Comparison of ENCODE assay signal across 30 cellular contexts in genomic region chr18:79695269-79695668, GRCh38. TPM values are rescaled to one million over a fixed set of nuclear protein-coding genes. Genes with fewer than 3 reads are reported as not detected.
DNase-seq lines count a peak whose midpoint lies in the region; TF ChIP-seq lines count a peak whose summit lies in the region.
"Had no signal": no experiment of that assay in that cellular context is flagged by ENCODE, and none has a peak within 500 bp of the region (broad histone marks: within the 10 kb centered on the region; RNA-seq: fewer than 3 reads in every experiment).

No MANE protein-coding gene starts in this region.

- WGBS in GM23248 (ENCODE audit: low coverage in 1 of 2, low lambda C conversion rate in 2 of 2, missing lambda C conversion rate in 2 of 2), 2 experiments, result 91 to 97% methylated on average over 13 of the region's 13 CpGs

- peaks cover 23% of the 10 kb centered on the region for H3K36me3 Mint-ChIP-seq in nephron progenitor cell (ENCODE audit: low read depth)

- no peaks in the 10 kb centered on the region for H3K9me3 ChIP-seq in BLaER1
- H3K9me3 ChIP-seq in GM23248 (ENCODE audit: low read depth), result no peaks in the 10 kb centered on the region
- H3K9me3 ChIP-seq: esophagus squamous epithelium, left ventricle myocardium inferior, MG63, SK-N-SH, upper lobe of left lung had no signal

- peaks cover 95% of the 10 kb centered on the region for H4K20me1 ChIP-seq in BLaER1
- no peaks in the 10 kb centered on the region for H4K20me1 ChIP-seq in GM23248 (ENCODE audit: insufficient read depth)

- H3F3A ChIP-seq in GM23248 (ENCODE audit: insufficient read depth), result no peaks in the 10 kb centered on the region

- H3K9ac ChIP-seq in BLaER1, result peak overlapping the region; percentile 11; the same call in 1 of the 2 replicates
- H3K9ac ChIP-seq in GM23248, result no peak overlapping the region
- H3K9ac ChIP-seq: SK-N-SH had no signal

- peak overlapping the region; percentile 68 for H3K4me2 ChIP-seq in BLaER1
- H3K4me2 ChIP-seq in GM23248 (ENCODE audit: unreplicated experiment), result no peak overlapping the region
- H3K4me2 ChIP-seq: SK-N-SH had no signal

- H3K36me3 ChIP-seq in BLaER1 (peaks cover 50% of the 10 kb centered on the region), GM23248 (ENCODE audit: low read depth) (no peaks in the 10 kb centered on the region; the same call in 1 of the 2 replicates)

- H3K27me3 Mint-ChIP-seq in nephron progenitor cell (ENCODE audit: low read depth, poor library complexity), result no peaks in the 10 kb centered on the region
- H3K27me3 Mint-ChIP-seq: activated naive CD4-positive, alpha-beta T cell treated with anti-CD3 and anti-CD28 coated beads, Interleukin-2, amount 10 ng/mL, durations not matched to agents 7 days and 5 days; naive thymus-derived CD8-positive, alpha-beta T cell had no signal

- H3K4me3 Mint-ChIP-seq in nephron progenitor cell, result no peak overlapping the region
- H3K4me3 Mint-ChIP-seq: activated naive CD4-positive, alpha-beta T cell treated with anti-CD3 and anti-CD28 coated beads, Interleukin-2, amount 10 ng/mL, durations not matched to agents 7 days and 5 days had no signal

- H3K9me2 ChIP-seq in GM23248 (ENCODE audit: insufficient read depth), result no peaks in the 10 kb centered on the region
- H3K9me2 ChIP-seq: SK-N-SH had no signal

- H3K4me1 ChIP-seq in BLaER1, result peaks cover 41% of the 10 kb centered on the region
- H3K4me1 ChIP-seq in GM23248 (ENCODE audit: insufficient read depth), result no peaks in the 10 kb centered on the region
- H3K4me1 ChIP-seq: esophagus squamous epithelium, upper lobe of left lung had no signal

- no peaks in the 10 kb centered on the region for H3K27me3 ChIP-seq in BLaER1
- H3K27me3 ChIP-seq in GM23248 (replicated peaks; ENCODE audit: insufficient read depth), result no peaks in the 10 kb centered on the region
- H3K27me3 ChIP-seq: cardiac muscle cell, esophagus squamous epithelium, MG63, upper lobe of left lung had no signal

- DNase-seq in GM23248, result peak; percentile 17
- DNase-seq in choroid plexus epithelial cell (ENCODE audit: low read depth), result peak; percentile 61
- no peak for DNase-seq in nephron progenitor cell
- DNase-seq in coronary artery (ENCODE audit: low spot score), result no peak
- DNase-seq in GDM1 (lab: John Stamatoyannopoulos, UW), result no peak
- no peak for DNase-seq in stimulated activated CD4-positive, alpha-beta T cell treated with anti-CD3 and anti-CD28 coated beads, Interleukin-4, amount 100 ng/mL, for 4 hours
- DNase-seq: activated CD4-positive, CD25-positive, alpha-beta regulatory T cell treated with anti-CD3 and anti-CD28 coated beads, Interleukin-2, amount 50 U/mL, for 72 hours; activated naive CD4-positive, alpha-beta T cell treated with anti-CD3 and anti-CD28 coated beads, Interleukin-2, amount 10 ng/mL, durations not matched to agents 7 days and 5 days; activated T-cell treated with anti-CD3 and anti-CD28 coated beads, Interleukin-2, amount 50 U/mL, for 1 hour; amniotic stem cell; dermis blood vessel endothelial cell; DND-41; esophagus squamous epithelium; foreskin melanocyte; left ventricle myocardium inferior; MG63; midbrain; naive thymus-derived CD8-positive, alpha-beta T cell; NCI-H2081 treated with DMSO at 0.1 percent for 48 hours; NCI-H446; retina; SK-N-SH; stimulated activated CD4-positive, alpha-beta T cell treated with anti-CD3 and anti-CD28 coated beads, Interleukin-2, amount 100 ng/mL, for 48 hours; substantia nigra; T-helper 2 cell had no signal

- peaks cover 39% of the 10 kb centered on the region for H3K4me1 Mint-ChIP-seq in nephron progenitor cell
- H3K4me1 Mint-ChIP-seq: activated naive CD4-positive, alpha-beta T cell treated with anti-CD3 and anti-CD28 coated beads, Interleukin-2, amount 10 ng/mL, durations not matched to agents 7 days and 5 days had no signal

- no peaks in the 10 kb centered on the region for H3K9me3 Mint-ChIP-seq in nephron progenitor cell
- H3K9me3 Mint-ChIP-seq: activated naive CD4-positive, alpha-beta T cell treated with anti-CD3 and anti-CD28 coated beads, Interleukin-2, amount 10 ng/mL, durations not matched to agents 7 days and 5 days; naive thymus-derived CD8-positive, alpha-beta T cell had no signal

- peak overlapping the region; percentile 51 for H3K27ac Mint-ChIP-seq in nephron progenitor cell
- H3K27ac Mint-ChIP-seq: activated naive CD4-positive, alpha-beta T cell treated with anti-CD3 and anti-CD28 coated beads, Interleukin-2, amount 10 ng/mL, durations not matched to agents 7 days and 5 days had no signal

- H3K4me3 ChIP-seq in BLaER1 (no peak overlapping the region), GM23248 (no peak overlapping the region), choroid plexus epithelial cell (ENCODE audit: low read depth, low read length) (no peak overlapping the region), coronary artery (no peak overlapping the region)
- H3K4me3 ChIP-seq: cardiac muscle cell, esophagus squamous epithelium, K562, left ventricle myocardium inferior, MG63, upper lobe of left lung had no signal

- no peak overlapping the region for H3K27ac ChIP-seq in BLaER1
- no peak overlapping the region for H3K27ac ChIP-seq in GM23248
- no peak overlapping the region for H3K27ac ChIP-seq in coronary artery
- H3K27ac ChIP-seq: cardiac muscle cell, esophagus squamous epithelium, left ventricle myocardium inferior, RWPE1, upper lobe of left lung had no signal

- peaks cover 32% of the 10 kb centered on the region for H3K79me2 ChIP-seq in GM23248 (ENCODE audit: insufficient read depth)

- H2AFZ ChIP-seq in GM23248, result no peak overlapping the region

- TF ChIP-seq CTCF in choroid plexus epithelial cell (conservative IDR thresholded peaks at IDR 0.05; ENCODE audit: low read depth, low read length) (no peak), nephron progenitor cell (IDR thresholded peaks at IDR 0.05) (no peak), coronary artery (IDR thresholded peaks at IDR 0.05) (no peak)

- in situ Hi-C loops in GM23248 (cut with MboI), result no loop called here

RNA-seq across cellular contexts. Expression of gene CTDP1, which starts 15.7 kb away (rescaled TPM):
- total RNA-seq in GM23248 (2014; rRNA removed; shearing (Covaris generic)), result 21.1 and 26.0 TPM in 2 replicates
- polyA plus RNA-seq in GM23248 (2016; fragmentation: Nextera tagmentation; extraction: Ambion mirVana), result 6.7 and 7.6 TPM in 2 replicates

Comparison
In these comparisons a context has a peak if more than half of its experiments do, and no peak if none do; other contexts are left out.
1. DNase-seq: peak in GM23248 (single experiment) and choroid plexus epithelial cell (single experiment); none in nephron progenitor cell (single experiment), coronary artery (single experiment), GDM1 (single experiment) and stimulated activated CD4-positive, alpha-beta T cell treated with anti-CD3 and anti-CD28 coated beads, Interleukin-4, amount 100 ng/mL, for 4 hours (0 of 2).